In genomic region chr4:87532109-87532508, GRCh38 we compare ENCODE assay signal across 16 cellular contexts. TPM values are rescaled to one million over a fixed set of nuclear protein-coding genes. Genes with fewer than 3 reads are reported as not detected.
DNase-seq lines count a peak whose midpoint lies in the region; ATAC-seq and TF ChIP-seq lines count a peak whose summit lies in the region.
"Had no signal": no experiment of that assay in that cellular context is flagged by ENCODE, and none has a peak within 500 bp of the region (broad histone marks: within the 10 kb centered on the region; RNA-seq: fewer than 3 reads in every experiment).

No MANE protein-coding gene starts in this region.

- no peak overlapping the region for H3K4me3 Mint-ChIP-seq in neural crest cell
- H3K4me3 Mint-ChIP-seq: activated naive CD4-positive, alpha-beta T cell treated with anti-CD3 and anti-CD28 coated beads for 36 hours; naive B cell had no signal

- DNase-seq in coronary artery (ENCODE audit: low spot score) (no peak), neural crest cell (ENCODE audit: low read depth, low spot score) (no peak), thyroid gland (no peak), medulla oblongata (ENCODE audit: extremely low spot score) (no peak)
- no peak for DNase-seq in activated naive CD4-positive, alpha-beta T cell (lab: John Stamatoyannopoulos, UW)
- DNase-seq: activated naive CD4-positive, alpha-beta T cell treated with anti-CD3 and anti-CD28 coated beads for 36 hours; COR-L47; naive B cell; NCI-H1417 treated with DMSO at 0.1 percent for 48 hours; NCI-H345; small intestine; stimulated activated CD4-positive, alpha-beta T cell treated with anti-CD3 and anti-CD28 coated beads, Interleukin-4, amount 100 ng/mL, for 4 hours had no signal

- H3K4me1 ChIP-seq in thyroid gland, result peaks cover 4 to 19% of the 10 kb centered on the region in 2 donors

- peaks cover 48% of the 10 kb centered on the region for H3K4me1 Mint-ChIP-seq in neural crest cell

- no peak for ATAC-seq in GM21825 (IDR thresholded peaks at IDR 0.05; ENCODE audit: unreplicated experiment)
- ATAC-seq: left lobe of liver had no signal

- peak overlapping the region; percentile 71 for H3K27ac ChIP-seq in angular gyrus (ENCODE audit: low read depth, low read length)
- peak overlapping the region; percentile 93 to 94 for H3K27ac ChIP-seq in coronary artery
- peak overlapping the region; percentile 15 to 83 (median 24) for H3K27ac ChIP-seq in thyroid gland

- no peaks in the 10 kb centered on the region for H3K27me3 Mint-ChIP-seq in neural crest cell (ENCODE audit: low read depth)
- H3K27me3 Mint-ChIP-seq: naive B cell had no signal

- peak overlapping the region; percentile 10 for H3K27ac Mint-ChIP-seq in neural crest cell (ENCODE audit: unreplicated experiment)
- H3K27ac Mint-ChIP-seq: activated naive CD4-positive, alpha-beta T cell treated with anti-CD3 and anti-CD28 coated beads for 36 hours; naive B cell had no signal

- H3K4me3 ChIP-seq in coronary artery, result no peak overlapping the region
- H3K4me3 ChIP-seq in thyroid gland (replicated peaks in 1 of 3), result no peak overlapping the region

- TF ChIP-seq CTCF in coronary artery (IDR thresholded peaks at IDR 0.05) (no peak), neural crest cell (conservative IDR thresholded peaks at IDR 0.05) (no peak), thyroid gland (IDR thresholded peaks at IDR 0.05) (no peak)

- H3K9me3 Mint-ChIP-seq in neural crest cell, result peaks cover 18% of the 10 kb centered on the region
- H3K9me3 Mint-ChIP-seq: activated naive CD4-positive, alpha-beta T cell treated with anti-CD3 and anti-CD28 coated beads for 36 hours had no signal

- TF ChIP-seq POLR2A in thyroid gland (IDR thresholded peaks at IDR 0.05), result no peak

- peaks cover 1% of the 10 kb centered on the region for H3K36me3 Mint-ChIP-seq in neural crest cell (ENCODE audit: low read depth)
- H3K36me3 Mint-ChIP-seq: naive B cell had no signal

- H3K9me3 ChIP-seq in thyroid gland, result no peaks in the 10 kb centered on the region

- H3K27me3 ChIP-seq in thyroid gland, result no peaks in the 10 kb centered on the region

- 89 to 95% methylated on average over 1 of the region's 1 CpG for WGBS in thyroid gland, 2 donors

- H3K36me3 ChIP-seq in thyroid gland, result no peaks in the 10 kb centered on the region

- intact Hi-C loops in thyroid gland (cut with DNase I), result no loop called here

RNA-seq across cellular contexts. Expression of gene SPARCL1, which starts 2.9 kb away (rescaled TPM):
- total RNA-seq in neural crest cell, result 7.8 and 8.6 TPM in 2 replicates
- total RNA-seq in thyroid gland, result 100 to 1,000 TPM; 234 to 569 (median 391) TPM
- total RNA-seq: activated naive CD4-positive, alpha-beta T cell treated with anti-CD3 and anti-CD28 coated beads for 36 hours; Daoy had no signal

Comparison
In these comparisons a context has a peak if more than half of its experiments do, and no peak if none do; other contexts are left out.
1. H3K27ac ChIP-seq: peak in every context shown above with its lines; median percentile 94 in coronary artery; 71 in angular gyrus; 24 in thyroid gland.
2. RNA of gene SPARCL1, which starts 2.9 kb away (total RNA-seq): 234 to 569 TPM in thyroid gland; 7.8 to 8.6 TPM in neural crest cell; every median in the first group is over 10 times any median in the second.